23 cellular contexts compared by ENCODE assay signal in the genomic region with DNA sequence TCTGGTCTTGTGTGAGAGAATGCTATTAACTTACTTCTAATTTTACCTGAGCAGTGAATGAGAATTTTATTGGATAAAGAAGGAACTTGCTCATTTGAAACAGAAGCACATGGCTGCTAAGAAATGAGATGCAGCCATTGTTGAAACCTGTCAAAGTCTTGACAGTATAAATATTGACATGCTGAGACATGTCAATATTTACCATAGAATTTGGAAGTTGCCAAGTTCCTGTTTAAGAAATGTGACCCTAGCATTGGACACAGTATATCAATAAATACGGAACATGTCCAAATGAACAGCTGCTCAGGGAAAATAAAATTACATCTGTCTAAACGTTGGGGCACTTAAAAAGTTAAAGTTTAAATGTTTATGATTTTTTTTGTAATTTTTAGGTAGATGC. TPM values are rescaled to one million over a fixed set of nuclear protein-coding genes. Genes with fewer than 3 reads are reported as not detected.
DNase-seq lines count a peak whose midpoint lies in the region; ATAC-seq and TF ChIP-seq lines count a peak whose summit lies in the region.
"Had no signal": no experiment of that assay in that cellular context is flagged by ENCODE, and none has a peak within 500 bp of the region (broad histone marks: within the 10 kb centered on the region; RNA-seq: fewer than 3 reads in every experiment).

No MANE protein-coding gene starts in this region.

- intact Hi-C loops in body of pancreas (cut with DNase I): no loop called here
- intact Hi-C loops in right lobe of liver (cut with DNase I): no loop called here
- intact Hi-C loops in activated CD4-positive, alpha-beta memory T cell treated with anti-CD3 and anti-CD28 coated beads for 36 hours (cut with micrococcal nuclease): no loop called here

- TF ChIP-seq CTCF in LNCaP clone FGC (IDR thresholded peaks at IDR 0.05; ENCODE audit: control insufficient read depth, extremely low read depth, insufficient read depth): no peak
- no peak for TF ChIP-seq CTCF in body of pancreas (IDR thresholded peaks at IDR 0.05)
- no peak for TF ChIP-seq CTCF in right lobe of liver (IDR thresholded peaks at IDR 0.05)

- DNase-seq in NCI-H1105 treated with DMSO at 0.1 percent for 48 hours (lab: John Stamatoyannopoulos, UW) (peak; percentile 9), NCI-H1105 (lab: John Stamatoyannopoulos, UW) (no peak), LNCaP clone FGC (ENCODE audit: low read depth) (peak; percentile 78), body of pancreas (peak in 1 of 4 donors; percentile 26), right lobe of liver (no peak), medulla oblongata (ENCODE audit: extremely low spot score) (no peak), NCI-H1436 (lab: John Stamatoyannopoulos, UW) (no peak)
- no peak for DNase-seq in activated CD4-positive, alpha-beta memory T cell treated with anti-CD3 and anti-CD28 coated beads for 36 hours
- DNase-seq: Caco-2, GF-D8, HCEC 1CT, IMR-90, MM.1S, NCI-H1092, NCI-H1930, NCI-H446 treated with DMSO at 0.1 percent for 48 hours, NCI-H774, SIG-M5 had no signal

- H3K27ac Mint-ChIP-seq in activated CD4-positive, alpha-beta memory T cell treated with anti-CD3 and anti-CD28 coated beads for 36 hours: no peak overlapping the region
- H3K27ac Mint-ChIP-seq: B cell had no signal

- no peaks in the 10 kb centered on the region for H3K27me3 Mint-ChIP-seq in activated CD4-positive, alpha-beta memory T cell treated with anti-CD3 and anti-CD28 coated beads for 36 hours
- H3K27me3 Mint-ChIP-seq: B cell had no signal

- H3K4me3 ChIP-seq in LNCaP clone FGC (ENCODE audit: low read depth, low read length) (no peak overlapping the region), body of pancreas (no peak overlapping the region), right lobe of liver (no peak overlapping the region)

- H3K36me3 ChIP-seq in body of pancreas (replicated peaks in 1 of 2; ENCODE audit: insufficient read depth in 1 of 2, low read depth in 2 of 2) (no peaks in the 10 kb centered on the region), right lobe of liver (no peaks in the 10 kb centered on the region)

- no peak overlapping the region for H3K27ac ChIP-seq in body of pancreas
- H3K27ac ChIP-seq in right lobe of liver: no peak overlapping the region
- H3K27ac ChIP-seq: 22Rv1, HL-60, RWPE1 had no signal

- no peak for TF ChIP-seq POLR2A in body of pancreas (IDR thresholded peaks at IDR 0.05)
- TF ChIP-seq POLR2A in right lobe of liver (IDR thresholded peaks at IDR 0.05): no peak

- H3K9me3 Mint-ChIP-seq in activated CD4-positive, alpha-beta memory T cell treated with anti-CD3 and anti-CD28 coated beads for 36 hours: no peaks in the 10 kb centered on the region

- POLR2A ChIA-PET in activated CD4-positive, alpha-beta memory T cell treated with anti-CD3 and anti-CD28 coated beads for 36 hours (lab: Charles Lee): no interaction called here

- CTCF ChIA-PET in activated CD4-positive, alpha-beta memory T cell treated with anti-CD3 and anti-CD28 coated beads for 36 hours (lab: Charles Lee): interaction anchor here (0.6 kb wide), 1 partner anchor 24 kb away, joined by 3 read pairs; no protein-coding TSS in a partner anchor

- no peak overlapping the region for H3K4me3 Mint-ChIP-seq in activated CD4-positive, alpha-beta memory T cell treated with anti-CD3 and anti-CD28 coated beads for 36 hours
- H3K4me3 Mint-ChIP-seq: B cell had no signal

- H3K4me1 ChIP-seq in body of pancreas (peaks cover 13% of the 10 kb centered on the region), right lobe of liver (peaks cover 0 to 14% (median 0%) of the 10 kb centered on the region in 4 donors)
- H3K4me1 ChIP-seq: Caco-2 had no signal

- H3K9me3 ChIP-seq in body of pancreas (no peaks in the 10 kb centered on the region), right lobe of liver (no peaks in the 10 kb centered on the region)

- H3K4me1 Mint-ChIP-seq in activated CD4-positive, alpha-beta memory T cell treated with anti-CD3 and anti-CD28 coated beads for 36 hours (ENCODE audit: low read depth): no peaks in the 10 kb centered on the region
- H3K4me1 Mint-ChIP-seq: B cell had no signal

- ATAC-seq in body of pancreas (peak; percentile 96), right lobe of liver (peak; percentile 85 to 96 (median 90))
- ATAC-seq: SK-N-SH treated with all-trans-retinoic acid at 6 μM for 48 hours had no signal

- H3K36me3 Mint-ChIP-seq in activated CD4-positive, alpha-beta memory T cell treated with anti-CD3 and anti-CD28 coated beads for 36 hours: peaks cover 4% of the 10 kb centered on the region

- H3K27me3 ChIP-seq in body of pancreas: no peaks in the 10 kb centered on the region
- no peaks in the 10 kb centered on the region for H3K27me3 ChIP-seq in right lobe of liver

- WGBS in body of pancreas, 2 donors: 27 to 36% methylated on average over 2 of the region's 2 CpGs
- WGBS in right lobe of liver (ENCODE audit: insufficient coverage, low coverage, low lambda C conversion rate, missing lambda C conversion rate): 14% methylated on average over 2 of the region's 2 CpGs

RNA-seq across cellular contexts. Expression of a gene that starts 7.8 kb away (rescaled TPM):
- total RNA-seq in body of pancreas (1 to 10 TPM in 1 of 2 donors, under 1 TPM in 1; 0.99 to 4.4 TPM), right lobe of liver (1 to 10 TPM; 1.6 to 4.8 (median 2.5) TPM)
- 10 to 100 TPM; 14.0 to 15.2 TPM for total RNA-seq in activated CD4-positive, alpha-beta memory T cell treated with anti-CD3 and anti-CD28 coated beads for 36 hours

RNA-seq across cellular contexts. Expression of a gene that starts 7.9 kb away (rescaled TPM):
- total RNA-seq in body of pancreas (10 to 100 TPM; 20.8 to 24.9 TPM), right lobe of liver (10 to 100 TPM; 22.4 to 48.4 (median 39.0) TPM)
- total RNA-seq in activated CD4-positive, alpha-beta memory T cell treated with anti-CD3 and anti-CD28 coated beads for 36 hours: 10 to 100 TPM; 73.6 to 78.6 TPM

Comparison
In these comparisons a context has a peak if more than half of its experiments do, and no peak if none do; other contexts are left out.
1. DNase-seq: peak in NCI-H1105 treated with DMSO at 0.1 percent for 48 hours (single experiment) and LNCaP clone FGC (single experiment); none in NCI-H1105 (single experiment), right lobe of liver (0 of 3), medulla oblongata (single experiment), NCI-H1436 (single experiment) and activated CD4-positive, alpha-beta memory T cell treated with anti-CD3 and anti-CD28 coated beads for 36 hours (single experiment).